ENCODE assay signal across 1 cellular context in the genomic region with DNA sequence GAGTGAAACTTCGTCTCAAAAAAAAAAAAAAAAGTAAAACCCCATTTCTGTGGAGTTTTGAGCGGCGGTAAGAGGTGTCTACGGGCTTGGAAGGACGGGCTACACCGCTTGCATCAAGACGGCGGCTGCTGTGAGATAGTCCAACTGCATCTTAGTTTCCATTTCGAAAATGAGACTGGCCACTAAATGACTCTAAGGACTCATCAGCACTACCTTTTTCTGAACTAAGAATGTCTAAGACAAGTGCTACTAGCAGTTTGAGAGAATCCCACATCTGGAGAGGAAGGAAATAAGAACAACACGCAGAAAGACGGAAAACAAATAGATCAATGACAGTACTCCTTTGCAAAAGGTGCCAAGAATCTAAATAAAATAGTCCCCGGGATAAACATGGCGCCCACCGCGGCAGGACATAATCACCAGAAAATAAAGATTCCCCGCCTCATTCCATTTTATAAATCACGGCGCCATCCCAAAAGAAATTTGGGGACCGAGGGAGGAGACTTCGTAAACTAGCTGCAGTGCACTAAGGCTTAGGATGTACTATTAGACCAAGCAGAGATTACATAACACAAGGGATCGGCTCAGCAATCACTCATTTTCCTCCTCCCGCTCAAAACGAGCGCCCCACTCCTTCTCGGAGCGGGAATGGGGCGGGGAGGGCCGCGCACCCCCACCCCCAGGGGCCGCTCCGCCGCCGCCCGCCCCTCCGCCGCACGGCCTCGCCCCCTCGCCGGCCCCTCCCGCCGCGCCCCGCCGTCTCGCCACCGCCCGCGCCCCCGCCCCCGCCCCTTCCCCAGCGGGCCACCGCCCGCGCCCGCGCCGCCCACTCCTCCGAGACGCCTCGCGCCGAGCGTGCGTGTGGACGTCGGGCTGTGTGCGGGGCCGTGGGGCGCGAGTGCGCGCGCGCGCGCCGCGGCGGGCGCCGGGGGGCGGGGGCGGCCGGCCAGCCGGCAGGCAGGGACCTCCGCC.
A peak's percentile ranks its signal among the peaks of the same experiment; 100 is the strongest.
TF ChIP-seq lines count a peak whose summit lies in the region.

No MANE protein-coding gene starts in this region.

TF ChIP-seq in IMR-90, 13 proteins besides CTCF, POLR2A, EP300 and RAD21:
- TF ChIP-seq ELK1 (IDR thresholded peaks at IDR 0.05; ENCODE audit: borderline replicate concordance, low read depth, low read length), result no peak
- TF ChIP-seq, protein P1, sequence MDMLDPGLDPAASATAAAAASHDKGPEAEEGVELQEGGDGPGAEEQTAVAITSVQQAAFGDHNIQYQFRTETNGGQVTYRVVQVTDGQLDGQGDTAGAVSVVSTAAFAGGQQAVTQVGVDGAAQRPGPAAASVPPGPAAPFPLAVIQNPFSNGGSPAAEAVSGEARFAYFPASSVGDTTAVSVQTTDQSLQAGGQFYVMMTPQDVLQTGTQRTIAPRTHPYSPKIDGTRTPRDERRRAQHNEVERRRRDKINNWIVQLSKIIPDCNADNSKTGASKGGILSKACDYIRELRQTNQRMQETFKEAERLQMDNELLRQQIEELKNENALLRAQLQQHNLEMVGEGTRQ (IDR thresholded peaks at IDR 0.05; ENCODE audit: low read depth, low read length), result no peak
- no peak for TF ChIP-seq BHLHE40 (IDR thresholded peaks at IDR 0.05; ENCODE audit: low read depth, low read length)
- TF ChIP-seq CHD1 (IDR thresholded peaks at IDR 0.05; ENCODE audit: low read depth, low read length), result peak; percentile 74; the same call in 1 of the 2 replicates
- TF ChIP-seq CEBPB (IDR thresholded peaks at IDR 0.05; ENCODE audit: low read depth, low read length), result peak; percentile 71
- peak; percentile 80 for TF ChIP-seq MAZ (IDR thresholded peaks at IDR 0.05; ENCODE audit: borderline replicate concordance, low read depth, low read length)
- TF ChIP-seq MXI1 (IDR thresholded peaks at IDR 0.05; ENCODE audit: borderline replicate concordance, low read depth, low read length), result 0 out of 2 replicates have a peak, but pooled peaks have one; percentile 10
- TF ChIP-seq NFE2L2 (IDR thresholded peaks at IDR 0.05; ENCODE audit: low read depth, low read length), result no peak
- no peak for TF ChIP-seq MAFK (IDR thresholded peaks at IDR 0.05; ENCODE audit: low read depth, low read length)
TF ChIP-seq in IMR-90: peak in this region for 4.
